1 cellular context compared by ENCODE assay signal in genomic region chr20:32634041-32634805, GRCh38.
TF ChIP-seq lines count a peak whose summit lies in the region.

No MANE protein-coding gene starts in this region.

TF ChIP-seq in K562, 482 proteins besides CTCF, POLR2A, EP300 and RAD21 (continued from another document and continues in another):
- TF ChIP-seq DMBX1 (CRISPR knock-in tag; IDR thresholded peaks at IDR 0.05; ENCODE audit: borderline replicate concordance) (0 out of 2 replicates have a peak, but pooled peaks have one; percentile 21), GATAD2A (IDR thresholded peaks at IDR 0.05) (no peak), NR2C2 (CRISPR knock-in tag; IDR thresholded peaks at IDR 0.05) (no peak), NR2C2 (tag; IDR thresholded peaks at IDR 0.05) (0 out of 2 replicates have a peak, but pooled peaks have one; percentile 5), BCL6 (CRISPR knock-in tag; IDR thresholded peaks at IDR 0.05) (no peak), THRAP3 (IDR thresholded peaks at IDR 0.05; ENCODE audit: borderline replicate concordance) (no peak), CLOCK (CRISPR knock-in tag; IDR thresholded peaks at IDR 0.05; ENCODE audit: borderline replicate concordance) (no peak), SRSF3 (IDR thresholded peaks at IDR 0.05; ENCODE audit: insufficient read depth, low read length) (no peak), ZNF197 (CRISPR knock-in tag; IDR thresholded peaks at IDR 0.05; ENCODE audit: low read depth) (no peak), ZBTB12 (CRISPR knock-in tag; IDR thresholded peaks at IDR 0.05) (no peak), ARID4B (CRISPR knock-in tag; IDR thresholded peaks at IDR 0.05) (no peak; the same call in 1 of the 2 replicates), ZNF175 (CRISPR knock-in tag; IDR thresholded peaks at IDR 0.05; ENCODE audit: low read depth) (no peak), RBM25 (IDR thresholded peaks at IDR 0.05; ENCODE audit: low read depth, low read length, severe bottlenecking) (no peak), SMARCE1 (IDR thresholded peaks at IDR 0.05) (0 out of 2 replicates have a peak, but pooled peaks have one; percentile 16), TGIF2 (CRISPR knock-in tag; IDR thresholded peaks at IDR 0.05) (no peak), TBL1XR1 (IDR thresholded peaks at IDR 0.05; ENCODE audit: low read length in 2 of 2) (peak in 1 of 2 experiments; percentile 46; a peak in 1 of 4 replicates), MLLT1 (IDR thresholded peaks at IDR 0.05) (0 out of 4 replicates have a peak, but pooled peaks of 1 of the 2 experiments have one; percentile 16), SMARCB1 (IDR thresholded peaks at IDR 0.05; ENCODE audit: insufficient read length, low read depth) (no peak), KLF1 (tag; IDR thresholded peaks at IDR 0.05) (no peak), IRF2 (CRISPR knock-in tag; IDR thresholded peaks at IDR 0.05) (no peak), FOXP1 (CRISPR knock-in tag; IDR thresholded peaks at IDR 0.05) (no peak), L3MBTL2 (IDR thresholded peaks at IDR 0.05) (peak; percentile 88), ZNF232 (CRISPR knock-in tag; IDR thresholded peaks at IDR 0.05) (no peak), HDAC1 (IDR thresholded peaks at IDR 0.05) (peak in 1 of 2 experiments; percentile 29; a peak in 1 of 4 replicates), ZKSCAN3 (CRISPR knock-in tag; IDR thresholded peaks at IDR 0.05) (no peak), CEBPG (CRISPR knock-in tag; IDR thresholded peaks at IDR 0.05) (peak; percentile 91), CEBPG (tag; conservative IDR thresholded peaks at IDR 0.05 in 1 of 2, IDR thresholded peaks at IDR 0.05 in 1 of 2) (peak; percentile 66 to 84)
- TF ChIP-seq, protein P1, sequence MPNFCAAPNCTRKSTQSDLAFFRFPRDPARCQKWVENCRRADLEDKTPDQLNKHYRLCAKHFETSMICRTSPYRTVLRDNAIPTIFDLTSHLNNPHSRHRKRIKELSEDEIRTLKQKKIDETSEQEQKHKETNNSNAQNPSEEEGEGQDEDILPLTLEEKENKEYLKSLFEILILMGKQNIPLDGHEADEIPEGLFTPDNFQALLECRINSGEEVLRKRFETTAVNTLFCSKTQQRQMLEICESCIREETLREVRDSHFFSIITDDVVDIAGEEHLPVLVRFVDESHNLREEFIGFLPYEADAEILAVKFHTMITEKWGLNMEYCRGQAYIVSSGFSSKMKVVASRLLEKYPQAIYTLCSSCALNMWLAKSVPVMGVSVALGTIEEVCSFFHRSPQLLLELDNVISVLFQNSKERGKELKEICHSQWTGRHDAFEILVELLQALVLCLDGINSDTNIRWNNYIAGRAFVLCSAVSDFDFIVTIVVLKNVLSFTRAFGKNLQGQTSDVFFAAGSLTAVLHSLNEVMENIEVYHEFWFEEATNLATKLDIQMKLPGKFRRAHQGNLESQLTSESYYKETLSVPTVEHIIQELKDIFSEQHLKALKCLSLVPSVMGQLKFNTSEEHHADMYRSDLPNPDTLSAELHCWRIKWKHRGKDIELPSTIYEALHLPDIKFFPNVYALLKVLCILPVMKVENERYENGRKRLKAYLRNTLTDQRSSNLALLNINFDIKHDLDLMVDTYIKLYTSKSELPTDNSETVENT (CRISPR knock-in tag; IDR thresholded peaks at IDR 0.05), result peak; percentile 31; the same call in 1 of the 2 replicates
- TF ChIP-seq, protein P2, sequence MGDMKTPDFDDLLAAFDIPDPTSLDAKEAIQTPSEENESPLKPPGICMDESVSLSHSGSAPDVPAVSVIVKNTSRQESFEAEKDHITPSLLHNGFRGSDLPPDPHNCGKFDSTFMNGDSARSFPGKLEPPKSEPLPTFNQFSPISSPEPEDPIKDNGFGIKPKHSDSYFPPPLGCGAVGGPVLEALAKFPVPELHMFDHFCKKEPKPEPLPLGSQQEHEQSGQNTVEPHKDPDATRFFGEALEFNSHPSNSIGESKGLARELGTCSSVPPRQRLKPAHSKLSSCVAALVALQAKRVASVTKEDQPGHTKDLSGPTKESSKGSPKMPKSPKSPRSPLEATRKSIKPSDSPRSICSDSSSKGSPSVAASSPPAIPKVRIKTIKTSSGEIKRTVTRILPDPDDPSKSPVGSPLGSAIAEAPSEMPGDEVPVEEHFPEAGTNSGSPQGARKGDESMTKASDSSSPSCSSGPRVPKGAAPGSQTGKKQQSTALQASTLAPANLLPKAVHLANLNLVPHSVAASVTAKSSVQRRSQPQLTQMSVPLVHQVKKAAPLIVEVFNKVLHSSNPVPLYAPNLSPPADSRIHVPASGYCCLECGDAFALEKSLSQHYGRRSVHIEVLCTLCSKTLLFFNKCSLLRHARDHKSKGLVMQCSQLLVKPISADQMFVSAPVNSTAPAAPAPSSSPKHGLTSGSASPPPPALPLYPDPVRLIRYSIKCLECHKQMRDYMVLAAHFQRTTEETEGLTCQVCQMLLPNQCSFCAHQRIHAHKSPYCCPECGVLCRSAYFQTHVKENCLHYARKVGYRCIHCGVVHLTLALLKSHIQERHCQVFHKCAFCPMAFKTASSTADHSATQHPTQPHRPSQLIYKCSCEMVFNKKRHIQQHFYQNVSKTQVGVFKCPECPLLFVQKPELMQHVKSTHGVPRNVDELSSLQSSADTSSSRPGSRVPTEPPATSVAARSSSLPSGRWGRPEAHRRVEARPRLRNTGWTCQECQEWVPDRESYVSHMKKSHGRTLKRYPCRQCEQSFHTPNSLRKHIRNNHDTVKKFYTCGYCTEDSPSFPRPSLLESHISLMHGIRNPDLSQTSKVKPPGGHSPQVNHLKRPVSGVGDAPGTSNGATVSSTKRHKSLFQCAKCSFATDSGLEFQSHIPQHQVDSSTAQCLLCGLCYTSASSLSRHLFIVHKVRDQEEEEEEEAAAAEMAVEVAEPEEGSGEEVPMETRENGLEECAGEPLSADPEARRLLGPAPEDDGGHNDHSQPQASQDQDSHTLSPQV (IDR thresholded peaks at IDR 0.05), result peak; percentile 89
- TF ChIP-seq, protein P3, sequence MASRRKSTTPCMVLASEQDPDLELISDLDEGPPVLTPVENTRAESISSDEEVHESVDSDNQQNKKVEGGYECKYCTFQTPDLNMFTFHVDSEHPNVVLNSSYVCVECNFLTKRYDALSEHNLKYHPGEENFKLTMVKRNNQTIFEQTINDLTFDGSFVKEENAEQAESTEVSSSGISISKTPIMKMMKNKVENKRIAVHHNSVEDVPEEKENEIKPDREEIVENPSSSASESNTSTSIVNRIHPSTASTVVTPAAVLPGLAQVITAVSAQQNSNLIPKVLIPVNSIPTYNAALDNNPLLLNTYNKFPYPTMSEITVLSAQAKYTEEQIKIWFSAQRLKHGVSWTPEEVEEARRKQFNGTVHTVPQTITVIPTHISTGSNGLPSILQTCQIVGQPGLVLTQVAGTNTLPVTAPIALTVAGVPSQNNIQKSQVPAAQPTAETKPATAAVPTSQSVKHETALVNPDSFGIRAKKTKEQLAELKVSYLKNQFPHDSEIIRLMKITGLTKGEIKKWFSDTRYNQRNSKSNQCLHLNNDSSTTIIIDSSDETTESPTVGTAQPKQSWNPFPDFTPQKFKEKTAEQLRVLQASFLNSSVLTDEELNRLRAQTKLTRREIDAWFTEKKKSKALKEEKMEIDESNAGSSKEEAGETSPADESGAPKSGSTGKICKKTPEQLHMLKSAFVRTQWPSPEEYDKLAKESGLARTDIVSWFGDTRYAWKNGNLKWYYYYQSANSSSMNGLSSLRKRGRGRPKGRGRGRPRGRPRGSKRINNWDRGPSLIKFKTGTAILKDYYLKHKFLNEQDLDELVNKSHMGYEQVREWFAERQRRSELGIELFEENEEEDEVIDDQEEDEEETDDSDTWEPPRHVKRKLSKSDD (conservative IDR thresholded peaks at IDR 0.05; ENCODE audit: low read length), result no peak
